16 cellular contexts compared by ENCODE assay signal in the genomic region with DNA sequence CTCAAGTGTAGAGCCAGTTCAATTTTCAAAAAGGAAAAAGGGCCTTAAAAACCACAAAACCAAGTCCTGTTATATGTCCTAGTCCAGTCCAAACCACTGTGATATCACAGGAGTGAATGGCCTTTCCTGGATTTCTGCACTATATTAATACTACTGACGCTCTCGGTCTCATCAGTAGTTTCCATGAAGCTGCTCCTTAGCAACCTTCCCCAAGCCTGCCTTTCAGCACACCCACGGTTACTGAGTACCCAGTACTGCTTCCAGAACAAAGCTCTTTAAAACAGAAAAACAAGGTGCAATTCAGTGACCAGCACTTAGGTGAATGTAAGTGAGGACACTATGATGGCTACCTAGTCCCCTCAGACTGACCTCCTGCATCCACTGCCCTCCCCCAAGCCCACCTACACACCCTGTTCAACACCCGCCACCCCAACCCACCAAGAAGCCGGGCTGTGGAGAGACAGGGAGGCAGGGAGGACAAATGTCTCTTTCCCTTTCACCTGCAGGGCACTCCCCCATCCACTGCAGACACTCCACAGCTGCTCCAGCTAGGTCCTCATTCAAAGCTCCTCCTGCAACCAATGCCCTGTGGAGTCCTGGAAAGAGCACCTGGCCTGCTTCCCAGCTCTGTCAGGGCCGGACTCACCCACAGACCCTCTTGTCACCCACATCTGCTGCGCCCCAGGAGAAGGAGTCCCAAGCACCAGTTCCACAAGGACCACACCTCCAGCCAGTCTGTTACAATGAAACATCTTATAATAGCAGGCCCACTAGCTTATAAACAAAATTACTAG. TPM values are rescaled to one million over a fixed set of nuclear protein-coding genes. Genes with fewer than 3 reads are reported as not detected.
A peak's percentile ranks its signal among the peaks of the same experiment; 100 is the strongest.
DNase-seq lines count a peak whose midpoint lies in the region; ATAC-seq and TF ChIP-seq lines count a peak whose summit lies in the region.
"Had no signal": no experiment of that assay in that cellular context is flagged by ENCODE, and none has a peak within 500 bp of the region (broad histone marks: within the 10 kb centered on the region; RNA-seq: fewer than 3 reads in every experiment).

No MANE protein-coding gene starts in this region.

- H3K27me3 ChIP-seq in endodermal cell (ENCODE audit: control insufficient read depth, insufficient read depth, low read length, poor library complexity, severe bottlenecking) (no peaks in the 10 kb centered on the region), upper lobe of right lung (no peaks in the 10 kb centered on the region), SJCRH30 (no peaks in the 10 kb centered on the region)

- peaks cover 5% of the 10 kb centered on the region for H3K4me1 ChIP-seq in endodermal cell (ENCODE audit: control insufficient read depth, insufficient read depth, low read length)
- peaks cover 26% of the 10 kb centered on the region for H3K4me1 ChIP-seq in upper lobe of right lung
- no peaks in the 10 kb centered on the region; the same call in 1 of the 2 replicates for H3K4me1 ChIP-seq in SJCRH30

- ATAC-seq in left ventricle myocardium superior (peak; percentile 9), Right ventricle myocardium superior (ENCODE audit: poor library complexity) (no peak), upper lobe of right lung (peak; percentile 20)

- TF ChIP-seq CTCF in endodermal cell (conservative IDR thresholded peaks at IDR 0.05) (no peak), upper lobe of right lung (IDR thresholded peaks at IDR 0.05) (no peak)

- no peaks in the 10 kb centered on the region for H3K9me3 ChIP-seq in endodermal cell (ENCODE audit: control insufficient read depth, low read length)
- H3K9me3 ChIP-seq in upper lobe of right lung, result no peaks in the 10 kb centered on the region
- H3K9me3 ChIP-seq in SJCRH30 (replicated peaks), result no peaks in the 10 kb centered on the region

- H3K36me3 ChIP-seq in endodermal cell (ENCODE audit: control insufficient read depth, insufficient read depth, low read length) (peaks cover 17% of the 10 kb centered on the region), upper lobe of right lung (peaks cover 3% of the 10 kb centered on the region), SJCRH30 (peaks cover 12% of the 10 kb centered on the region)

- 89% methylated on average over 7 of the region's 7 CpGs; no CpG with 5 or more reads in 1 of the 2 experiments for WGBS in endodermal cell (ENCODE audit: insufficient coverage in 1 of 2, insufficient read length in 1 of 2), 2 experiments

- H3K4me3 ChIP-seq in endodermal cell (ENCODE audit: low read length) (no peak overlapping the region), upper lobe of right lung (no peak overlapping the region), SJCRH30 (no peak overlapping the region)
- H3K4me3 ChIP-seq: SK-N-MC had no signal

- no peak overlapping the region for H3K9ac ChIP-seq in endodermal cell (ENCODE audit: extremely low read depth, low read length, poor library complexity, severe bottlenecking)
- H3K9ac ChIP-seq: parathyroid adenoma had no signal

- DNase-seq in left ventricle myocardium superior (no peak), Right ventricle myocardium superior (no peak), NCI-H510A treated with DMSO at 0.1 percent for 48 hours (lab: John Stamatoyannopoulos, UW) (peak; percentile 73), endodermal cell (no peak), upper lobe of right lung (no peak), SJCRH30 (no peak), MV-4-11 (lab: John Stamatoyannopoulos, UW) (no peak)
- no peak for DNase-seq in activated CD4-positive, alpha-beta T cell treated with anti-CD3 and anti-CD28 coated beads for 1 hour
- DNase-seq: DND-41; foreskin fibroblast; NCI-H1048; stimulated activated CD4-positive, alpha-beta T cell treated with anti-CD3 and anti-CD28 coated beads, Interleukin-12 subunit alpha, Interleukin-12 subunit beta, amount 100 ng/mL, for 4 hours had no signal

- intact Hi-C loops in left ventricle myocardium superior (cut with micrococcal nuclease) (loop anchor here (5.0 kb wide), 1 partner anchor 262 kb away; no protein-coding TSS in a partner anchor), Right ventricle myocardium superior (cut with DNase I) (no loop called here), upper lobe of right lung (cut with DNase I) (no loop called here)

- H3K4me3 Mint-ChIP-seq in endodermal cell, result no peak overlapping the region
- H3K4me3 Mint-ChIP-seq: activated naive CD4-positive, alpha-beta T cell treated with anti-CD3 and anti-CD28 coated beads, Interleukin-2, amount 50 U/mL, for 24 hours; mesothelial cell of epicardium had no signal

- no peaks in the 10 kb centered on the region for H3K36me3 Mint-ChIP-seq in endodermal cell (ENCODE audit: low read depth)
- H3K36me3 Mint-ChIP-seq: activated naive CD4-positive, alpha-beta T cell treated with anti-CD3 and anti-CD28 coated beads, Interleukin-2, amount 50 U/mL, for 24 hours had no signal

- H3K4me1 Mint-ChIP-seq in endodermal cell, result peaks cover 61% of the 10 kb centered on the region

- H3K27me3 Mint-ChIP-seq in endodermal cell (ENCODE audit: insufficient read depth), result no peaks in the 10 kb centered on the region
- H3K27me3 Mint-ChIP-seq: activated naive CD4-positive, alpha-beta T cell treated with anti-CD3 and anti-CD28 coated beads, Interleukin-2, amount 50 U/mL, for 24 hours had no signal

- H3K27ac Mint-ChIP-seq in endodermal cell, result peak overlapping the region; percentile 27
- H3K27ac Mint-ChIP-seq: mesothelial cell of epicardium had no signal

- H3K9me3 Mint-ChIP-seq in endodermal cell, result no peaks in the 10 kb centered on the region
- H3K9me3 Mint-ChIP-seq: activated naive CD4-positive, alpha-beta T cell treated with anti-CD3 and anti-CD28 coated beads, Interleukin-2, amount 50 U/mL, for 24 hours; mesothelial cell of epicardium had no signal

- H3K27ac ChIP-seq in endodermal cell (ENCODE audit: low read depth, low read length) (no peak overlapping the region), upper lobe of right lung (no peak overlapping the region), SJCRH30 (no peak overlapping the region)
- H3K27ac ChIP-seq: parathyroid adenoma, SK-N-MC had no signal

RNA-seq across cellular contexts. Expression of gene PSMB7, which starts 25.9 kb away (rescaled TPM):
- total RNA-seq in left ventricle myocardium superior, result 173 TPM
- total RNA-seq in Right ventricle myocardium superior, result 172 TPM
- 100 to 1,000 TPM; 203 to 223 TPM for total RNA-seq in endodermal cell
- 206 TPM for polyA plus RNA-seq in endodermal cell (2013, experiment 1 of 2)
- 192 TPM for polyA plus RNA-seq in endodermal cell (2013, experiment 2 of 2)
- 73.5 TPM for total RNA-seq in upper lobe of right lung
- 393 and 403 TPM in 2 replicates for total RNA-seq in SJCRH30 (2014; rRNA removed; shearing (Covaris generic))
